Comparison of ENCODE assay signal across 24 cellular contexts in the genomic region with DNA sequence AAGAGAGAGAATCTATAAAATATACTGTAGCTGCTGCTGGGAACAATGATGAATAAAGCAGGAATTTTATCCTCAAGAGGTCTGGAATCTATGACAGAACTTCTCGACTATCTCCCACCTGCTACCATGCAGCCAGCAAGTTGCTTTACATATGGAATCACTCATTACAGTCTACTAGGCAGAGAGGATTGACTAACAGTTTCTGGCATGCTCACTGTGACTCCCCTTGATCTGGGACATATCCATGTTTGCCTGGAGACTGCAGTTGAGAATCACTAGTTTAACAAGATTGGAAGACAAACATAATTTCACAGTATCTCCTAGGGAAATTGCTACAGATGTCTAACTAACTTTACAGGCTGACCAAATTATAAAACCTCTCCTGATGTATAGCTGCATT. TPM values are rescaled to one million over a fixed set of nuclear protein-coding genes. Genes with fewer than 3 reads are reported as not detected.
DNase-seq lines count a peak whose midpoint lies in the region; ATAC-seq, FAIRE-seq and TF ChIP-seq lines count a peak whose summit lies in the region.
"Had no signal": no experiment of that assay in that cellular context is flagged by ENCODE, and none has a peak within 500 bp of the region (broad histone marks: within the 10 kb centered on the region; RNA-seq: fewer than 3 reads in every experiment).

No MANE protein-coding gene starts in this region.

- no peaks in the 10 kb centered on the region for H3K36me3 ChIP-seq in astrocyte (ENCODE audit: insufficient read depth, low read length)
- H3K36me3 ChIP-seq: brain microvascular endothelial cell, thyroid gland had no signal

- TF ChIP-seq CTCF in astrocyte (IDR thresholded peaks at IDR 0.05; ENCODE audit: insufficient read depth, low read depth, low read length), result no peak
- no peak for TF ChIP-seq CTCF in nephron progenitor cell (IDR thresholded peaks at IDR 0.05)

- no peaks in the 10 kb centered on the region for H3K27me3 Mint-ChIP-seq in astrocyte (ENCODE audit: low read depth, unreplicated experiment)
- no peaks in the 10 kb centered on the region for H3K27me3 Mint-ChIP-seq in nephron progenitor cell (ENCODE audit: low read depth, poor library complexity)
- H3K27me3 Mint-ChIP-seq: activated naive CD8-positive, alpha-beta T cell treated with anti-CD3 and anti-CD28 coated beads, Interleukin-2, amount 10 ng/mL, durations not matched to agents 7 days and 5 days had no signal

- no peaks in the 10 kb centered on the region for H3K27me3 ChIP-seq in astrocyte (ENCODE audit: insufficient read depth, low read length)
- H3K27me3 ChIP-seq: brain microvascular endothelial cell, thyroid gland had no signal

- ATAC-seq in HG03457 (IDR thresholded peaks at IDR 0.05; ENCODE audit: unreplicated experiment) (no peak), HG02678 (IDR thresholded peaks at IDR 0.05; ENCODE audit: unreplicated experiment) (no peak)
- ATAC-seq: natural killer cell, T-cell had no signal

- no peak overlapping the region for H3K27ac Mint-ChIP-seq in astrocyte (ENCODE audit: unreplicated experiment)
- H3K27ac Mint-ChIP-seq in nephron progenitor cell, result no peak overlapping the region
- H3K27ac Mint-ChIP-seq: activated naive CD8-positive, alpha-beta T cell treated with anti-CD3 and anti-CD28 coated beads, Interleukin-2, amount 10 ng/mL, durations not matched to agents 7 days and 5 days; natural killer cell; T-cell had no signal

- DNase-seq in HCEC 1CT, result peak; percentile 85
- peak; percentile 60 for DNase-seq in astrocyte (ENCODE audit: low read depth)
- DNase-seq in hepatic stellate cell (ENCODE audit: low spot score), result peak; percentile 24
- DNase-seq in substantia nigra (lab: John Stamatoyannopoulos, UW), result no peak
- no peak for DNase-seq in nephron progenitor cell
- DNase-seq: activated CD4-positive, alpha-beta T cell treated with anti-CD3 and anti-CD28 coated beads, Interleukin-2, amount 50 U/mL, for 1 hour; activated CD8-positive, alpha-beta memory T cell treated with anti-CD3 and anti-CD28 coated beads, Interleukin-2, amount 50 U/mL, for 4 hours; activated naive CD8-positive, alpha-beta T cell treated with anti-CD3 and anti-CD28 coated beads, Interleukin-2, amount 10 ng/mL, durations not matched to agents 7 days and 5 days; brain microvascular endothelial cell; COR-L47; foreskin melanocyte; H7; kidney; natural killer cell; NCI-H1436; NCI-H748 treated with DMSO at 0.1 percent for 48 hours; Right ventricle myocardium superior; stimulated activated CD4-positive, alpha-beta T cell treated with anti-CD3 and anti-CD28 coated beads, Interleukin-1b, Interleukin-23, amount 100 ng/mL, for 48 hours; stimulated activated naive CD4-positive, alpha-beta T cell; T-cell; thyroid gland had no signal

- H3K9ac ChIP-seq in astrocyte (ENCODE audit: low read length), result no peak overlapping the region
- H3K9ac ChIP-seq: parathyroid adenoma had no signal

- FAIRE-seq in astrocyte (lab: Jason Lieb, UNC), result no peak
- FAIRE-seq: kidney had no signal

- H3K4me3 Mint-ChIP-seq in astrocyte (ENCODE audit: unreplicated experiment), result no peak overlapping the region
- no peak overlapping the region for H3K4me3 Mint-ChIP-seq in nephron progenitor cell
- H3K4me3 Mint-ChIP-seq: activated naive CD8-positive, alpha-beta T cell treated with anti-CD3 and anti-CD28 coated beads, Interleukin-2, amount 10 ng/mL, durations not matched to agents 7 days and 5 days; natural killer cell; T-cell had no signal

- H3K4me3 ChIP-seq in astrocyte (ENCODE audit: insufficient read depth, low read depth, low read length), result no peak overlapping the region
- H3K4me3 ChIP-seq: thyroid gland had no signal

- no peak overlapping the region for H3K4me2 ChIP-seq in astrocyte (ENCODE audit: low read length)

- no peaks in the 10 kb centered on the region for H3K9me3 Mint-ChIP-seq in astrocyte (ENCODE audit: unreplicated experiment)
- no peaks in the 10 kb centered on the region for H3K9me3 Mint-ChIP-seq in nephron progenitor cell
- H3K9me3 Mint-ChIP-seq: activated naive CD8-positive, alpha-beta T cell treated with anti-CD3 and anti-CD28 coated beads, Interleukin-2, amount 10 ng/mL, durations not matched to agents 7 days and 5 days; T-cell had no signal

- H3K27ac ChIP-seq in astrocyte (ENCODE audit: low read depth, low read length) (no peak overlapping the region), substantia nigra (ENCODE audit: low read depth, low read length, poor library complexity, severe bottlenecking) (peak overlapping the region; percentile 81)
- H3K27ac ChIP-seq: brain microvascular endothelial cell, parathyroid adenoma, thyroid gland had no signal

- H3K79me2 ChIP-seq in astrocyte (ENCODE audit: insufficient read depth, low read length), result no peaks in the 10 kb centered on the region
- H3K79me2 ChIP-seq: parathyroid adenoma had no signal

- H3K9me3 ChIP-seq in astrocyte (ENCODE audit: insufficient read depth, low read depth, low read length), result no peaks in the 10 kb centered on the region
- H3K9me3 ChIP-seq: thyroid gland had no signal

- no peaks in the 10 kb centered on the region for H3K4me1 ChIP-seq in astrocyte (ENCODE audit: insufficient read depth, low read length)
- H3K4me1 ChIP-seq: parathyroid adenoma, thyroid gland had no signal

- no peak overlapping the region for H2AFZ ChIP-seq in astrocyte (ENCODE audit: low read depth, low read length)
- H2AFZ ChIP-seq: parathyroid adenoma had no signal

- H3K4me1 Mint-ChIP-seq in astrocyte (ENCODE audit: low read depth, unreplicated experiment), result peaks cover 12% of the 10 kb centered on the region
- H3K4me1 Mint-ChIP-seq in nephron progenitor cell, result no peaks in the 10 kb centered on the region
- H3K4me1 Mint-ChIP-seq: activated naive CD8-positive, alpha-beta T cell treated with anti-CD3 and anti-CD28 coated beads, Interleukin-2, amount 10 ng/mL, durations not matched to agents 7 days and 5 days; natural killer cell; T-cell had no signal

- H3K36me3 Mint-ChIP-seq in astrocyte (ENCODE audit: low read depth, unreplicated experiment) (no peaks in the 10 kb centered on the region), nephron progenitor cell (ENCODE audit: low read depth) (no peaks in the 10 kb centered on the region)
- H3K36me3 Mint-ChIP-seq: activated naive CD8-positive, alpha-beta T cell treated with anti-CD3 and anti-CD28 coated beads, Interleukin-2, amount 10 ng/mL, durations not matched to agents 7 days and 5 days; natural killer cell; T-cell had no signal

- no peaks in the 10 kb centered on the region for H4K20me1 ChIP-seq in astrocyte (ENCODE audit: insufficient read depth, low read length)

RNA-seq across cellular contexts. Expression of a gene that starts 13.3 kb away (rescaled TPM):
- 9.0 and 9.8 TPM in 2 replicates for total RNA-seq in astrocyte
- total RNA-seq: activated naive CD8-positive, alpha-beta T cell treated with anti-CD3 and anti-CD28 coated beads, Interleukin-2, amount 10 ng/mL, durations not matched to agents 7 days and 5 days; natural killer cell; Right ventricle myocardium superior; T-cell had no signal

Comparison
In these comparisons a context has a peak if more than half of its experiments do, and no peak if none do; other contexts are left out.
1. DNase-seq: peak in HCEC 1CT (single experiment), astrocyte (single experiment) and hepatic stellate cell (single experiment); none in substantia nigra (0 of 49) and nephron progenitor cell (single experiment).